Comparison of ENCODE assay signal across 27 cellular contexts in the genomic region with DNA sequence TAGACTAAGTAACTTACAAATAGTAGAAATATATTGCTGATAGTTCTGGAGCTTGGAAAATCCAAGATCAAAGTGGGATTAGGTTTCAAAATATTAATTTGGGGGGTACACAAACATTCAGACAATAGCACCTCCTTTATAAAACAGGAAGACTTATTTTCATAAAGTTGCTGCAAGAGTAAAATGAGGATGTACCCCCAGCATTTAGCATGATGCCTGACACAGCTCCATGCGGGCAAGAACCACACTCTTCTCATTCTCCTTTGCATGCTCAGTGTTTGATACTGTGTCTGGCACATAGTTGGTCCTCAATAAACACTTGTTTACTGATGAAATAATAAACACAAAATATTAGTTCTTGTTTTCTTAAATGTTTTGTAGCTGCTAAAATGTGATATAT.
DNase-seq lines count a peak whose midpoint lies in the region; ATAC-seq, FAIRE-seq and TF ChIP-seq lines count a peak whose summit lies in the region.
"Had no signal": no experiment of that assay in that cellular context is flagged by ENCODE, and none has a peak within 500 bp of the region (broad histone marks: within the 10 kb centered on the region; RNA-seq: fewer than 3 reads in every experiment).

No MANE protein-coding gene starts in this region.

- no peak overlapping the region for H3K4me3 ChIP-seq in kidney (ENCODE audit: low read length in 2 of 2)
- H3K4me3 ChIP-seq: GM23248, K562, MG63 had no signal

- no peaks in the 10 kb centered on the region for H3K27me3 Mint-ChIP-seq in dendritic cell treated with granulocyte-macrophage colony-stimulating factor and Interleukin-4, amounts not matched to agents 40 ng/mL and 50 ng/mL, for 4 days
- H3K27me3 Mint-ChIP-seq: B cell; CD4-positive, CD25-positive, alpha-beta regulatory T cell had no signal

- no peaks in the 10 kb centered on the region for H3K9me3 ChIP-seq in kidney (ENCODE audit: control insufficient read depth in 1 of 2, low read length in 2 of 2)
- H3K9me3 ChIP-seq: MG63, SK-N-SH had no signal

- H3K9ac ChIP-seq in kidney (ENCODE audit: low read length in 2 of 2): no peak overlapping the region
- H3K9ac ChIP-seq: GM23248, SK-N-SH had no signal

- DNase-seq in AML-193 (lab: John Stamatoyannopoulos, UW) (peak; percentile 57 to 58), CD1c-positive myeloid dendritic cell (ENCODE audit: extremely low spot score) (peak; percentile 38), MV-4-11 (lab: John Stamatoyannopoulos, UW) (peak; percentile 41), D341Med (ENCODE audit: low spot score) (no peak), kidney (no peak), NCI-H2107 (lab: John Stamatoyannopoulos, UW) (no peak)
- DNase-seq: CD4-positive, CD25-positive, alpha-beta regulatory T cell; GM23248; H7; MG63; NCI-H1105 treated with DMSO at 0.1 percent for 48 hours; NCI-H146; NCI-H1930; NCI-H446; NCI-H524 treated with DMSO at 0.1 percent for 48 hours; NCI-H774; NK-92 treated with Interleukin-12 subunit alpha and Interleukin-12 subunit beta, amount 100 ng/mL, for 24 hours; SHP77 treated with DMSO at 0.1 percent for 48 hours; SK-N-SH; T-helper 2 cell had no signal

- no peaks in the 10 kb centered on the region for H3K9me3 Mint-ChIP-seq in dendritic cell treated with granulocyte-macrophage colony-stimulating factor and Interleukin-4, amounts not matched to agents 40 ng/mL and 50 ng/mL, for 4 days

- no peak for ATAC-seq in GM21619 (IDR thresholded peaks at IDR 0.05; ENCODE audit: unreplicated experiment)
- ATAC-seq: K562 had no signal

- peaks cover 38% of the 10 kb centered on the region for H3K4me1 Mint-ChIP-seq in dendritic cell treated with granulocyte-macrophage colony-stimulating factor and Interleukin-4, amounts not matched to agents 40 ng/mL and 50 ng/mL, for 4 days (ENCODE audit: low read depth)
- H3K4me1 Mint-ChIP-seq: B cell; CD4-positive, CD25-positive, alpha-beta regulatory T cell had no signal

- intact Hi-C loops in dendritic cell treated with granulocyte-macrophage colony-stimulating factor and Interleukin-4, amounts not matched to agents 40 ng/mL and 50 ng/mL, for 4 days (cut with micrococcal nuclease): no loop called here
- intact Hi-C loops in kidney (cut with DNase I): no loop called here

- H3K36me3 Mint-ChIP-seq in dendritic cell treated with granulocyte-macrophage colony-stimulating factor and Interleukin-4, amounts not matched to agents 40 ng/mL and 50 ng/mL, for 4 days (ENCODE audit: low read depth): no peaks in the 10 kb centered on the region
- H3K36me3 Mint-ChIP-seq: CD4-positive, CD25-positive, alpha-beta regulatory T cell had no signal

- H3K4me3 Mint-ChIP-seq in dendritic cell treated with granulocyte-macrophage colony-stimulating factor and Interleukin-4, amounts not matched to agents 40 ng/mL and 50 ng/mL, for 4 days: no peak overlapping the region
- H3K4me3 Mint-ChIP-seq: B cell; CD4-positive, CD25-positive, alpha-beta regulatory T cell had no signal

- no peak overlapping the region for H3K27ac ChIP-seq in kidney (ENCODE audit: low read depth in 2 of 2, low read length in 2 of 2)
- H3K27ac ChIP-seq: GM23248, RWPE1 had no signal

- H3K36me3 ChIP-seq in kidney (ENCODE audit: control insufficient read depth in 1 of 2, insufficient read depth in 2 of 2, low read length in 2 of 2): no peaks in the 10 kb centered on the region
- H3K36me3 ChIP-seq: MG63 had no signal

- no peak for FAIRE-seq in kidney (lab: Jason Lieb, UNC)
- FAIRE-seq: D721Med, GM18507, K562 had no signal

- TF ChIP-seq CTCF in kidney (IDR thresholded peaks at IDR 0.05; ENCODE audit: borderline replicate concordance, extremely low read depth, insufficient read depth): no peak

- H3K4me1 ChIP-seq in kidney (ENCODE audit: control insufficient read depth in 1 of 2, insufficient read depth in 1 of 2, low read depth in 1 of 2, low read length in 2 of 2): no peaks in the 10 kb centered on the region

- peak overlapping the region; percentile 10 for H3K27ac Mint-ChIP-seq in dendritic cell treated with granulocyte-macrophage colony-stimulating factor and Interleukin-4, amounts not matched to agents 40 ng/mL and 50 ng/mL, for 4 days
- H3K27ac Mint-ChIP-seq: B cell; CD4-positive, CD25-positive, alpha-beta regulatory T cell had no signal

Comparison
In these comparisons a context has a peak if more than half of its experiments do, and no peak if none do; other contexts are left out.
1. DNase-seq: peak in AML-193 (2 of 2), CD1c-positive myeloid dendritic cell (single experiment) and MV-4-11 (single experiment); none in D341Med (single experiment), kidney (single experiment) and NCI-H2107 (single experiment).